ENCODE assay signal across 19 cellular contexts in the genomic region with DNA sequence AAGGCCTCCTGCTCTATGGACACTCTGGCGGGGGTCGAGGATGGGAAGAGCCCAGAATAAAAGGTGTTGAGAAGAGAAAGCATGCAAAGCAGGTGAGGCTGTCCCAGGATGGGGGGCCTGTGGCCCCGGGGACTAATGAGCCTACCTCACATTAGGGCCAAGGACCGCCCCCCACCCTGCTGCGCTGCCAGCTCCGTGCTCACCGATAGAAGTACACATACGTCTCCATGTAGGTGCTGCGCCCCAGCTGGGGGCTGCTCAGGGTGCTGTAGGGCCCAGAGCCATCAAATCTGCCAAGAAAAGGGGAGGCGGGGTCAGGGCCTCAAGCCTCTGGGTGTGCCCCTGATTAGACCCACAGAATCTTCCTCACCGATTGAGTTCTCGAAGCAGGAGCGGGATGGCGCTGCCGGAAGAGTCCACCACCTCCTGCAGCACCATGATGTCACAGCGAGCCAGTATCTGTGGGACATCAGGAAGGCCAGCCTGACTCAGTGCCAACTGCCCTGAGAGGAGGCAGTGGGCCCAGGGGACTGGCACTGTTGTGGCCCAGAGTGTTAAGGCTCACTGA. TPM values are rescaled to one million over a fixed set of nuclear protein-coding genes. Genes with fewer than 3 reads are reported as not detected.
DNase-seq lines count a peak whose midpoint lies in the region; ATAC-seq, FAIRE-seq and TF ChIP-seq lines count a peak whose summit lies in the region.
"Had no signal": no experiment of that assay in that cellular context is flagged by ENCODE, and none has a peak within 500 bp of the region (broad histone marks: within the 10 kb centered on the region; RNA-seq: fewer than 3 reads in every experiment).

No MANE protein-coding gene starts in this region.

- H3K9me3 Mint-ChIP-seq in activated naive CD4-positive, alpha-beta T cell treated with anti-CD3 and anti-CD28 coated beads, Interleukin-2, amount 50 U/mL, for 72 hours, result no peaks in the 10 kb centered on the region
- no peaks in the 10 kb centered on the region for H3K9me3 Mint-ChIP-seq in astrocyte (ENCODE audit: unreplicated experiment)
- H3K9me3 Mint-ChIP-seq in endodermal cell, result peaks cover 67% of the 10 kb centered on the region
- H3K9me3 Mint-ChIP-seq in stimulated activated memory B cell treated with anti-CD40 and anti-IgM and Interleukin-4, amounts not matched to agents 10 μg/mL and 1 μg/mL and 100 μg/mL, for 72 hours, result no peaks in the 10 kb centered on the region

- ATAC-seq in activated naive CD4-positive, alpha-beta T cell treated with anti-CD3 and anti-CD28 coated beads, Interleukin-2, amount 50 U/mL, for 72 hours, result peak in 1 of 2 donors; percentile 15
- no peak for ATAC-seq in stimulated activated memory B cell treated with anti-CD40 and anti-IgM and Interleukin-4, amounts not matched to agents 10 μg/mL and 1 μg/mL and 100 μg/mL, for 72 hours
- no peak for ATAC-seq in HG02852 (IDR thresholded peaks at IDR 0.05; ENCODE audit: unreplicated experiment)
- ATAC-seq in GM18517 (IDR thresholded peaks at IDR 0.05; ENCODE audit: unreplicated experiment), result no peak
- ATAC-seq in GM21786 (IDR thresholded peaks at IDR 0.05; ENCODE audit: unreplicated experiment), result no peak

- TF ChIP-seq CTCF in astrocyte (IDR thresholded peaks at IDR 0.05; ENCODE audit: insufficient read depth, low read depth, low read length) (no peak), endodermal cell (conservative IDR thresholded peaks at IDR 0.05) (no peak)

- 95 to 100% methylated on average over 3 to 16 of the region's 16 CpGs for WGBS in endodermal cell (ENCODE audit: insufficient coverage in 1 of 2, insufficient read length in 1 of 2), 2 experiments

- H3K36me3 ChIP-seq in astrocyte (ENCODE audit: insufficient read depth, low read length) (peaks cover 5% of the 10 kb centered on the region), endodermal cell (ENCODE audit: control insufficient read depth, insufficient read depth, low read length) (peaks cover 11% of the 10 kb centered on the region)

- no peak overlapping the region for H3K4me3 ChIP-seq in astrocyte (ENCODE audit: insufficient read depth, low read depth, low read length)
- no peak overlapping the region for H3K4me3 ChIP-seq in endodermal cell (ENCODE audit: low read length)
- H3K4me3 ChIP-seq: GM23248 had no signal

- FAIRE-seq in astrocyte (lab: Jason Lieb, UNC), result no peak
- FAIRE-seq: G401.6, H1 had no signal

- no peak overlapping the region for H3K4me2 ChIP-seq in astrocyte (ENCODE audit: low read length)

- H2AFZ ChIP-seq in astrocyte (ENCODE audit: low read depth, low read length), result no peak overlapping the region
- H2AFZ ChIP-seq: GM23248 had no signal

- H3K9me3 ChIP-seq in astrocyte (ENCODE audit: insufficient read depth, low read depth, low read length) (no peaks in the 10 kb centered on the region), endodermal cell (ENCODE audit: control insufficient read depth, low read length) (no peaks in the 10 kb centered on the region)

- H3K36me3 Mint-ChIP-seq in activated naive CD4-positive, alpha-beta T cell treated with anti-CD3 and anti-CD28 coated beads, Interleukin-2, amount 50 U/mL, for 72 hours, result peaks cover 5 to 11% of the 10 kb centered on the region in 2 donors
- peaks cover 2% of the 10 kb centered on the region for H3K36me3 Mint-ChIP-seq in astrocyte (ENCODE audit: low read depth, unreplicated experiment)
- peaks cover 12% of the 10 kb centered on the region for H3K36me3 Mint-ChIP-seq in endodermal cell (ENCODE audit: low read depth)
- H3K36me3 Mint-ChIP-seq in stimulated activated memory B cell treated with anti-CD40 and anti-IgM and Interleukin-4, amounts not matched to agents 10 μg/mL and 1 μg/mL and 100 μg/mL, for 72 hours, result peaks cover 10% of the 10 kb centered on the region

- peaks cover 27% of the 10 kb centered on the region for H4K20me1 ChIP-seq in astrocyte (ENCODE audit: insufficient read depth, low read length)

- H3K27me3 ChIP-seq in astrocyte (ENCODE audit: insufficient read depth, low read length) (no peaks in the 10 kb centered on the region), endodermal cell (ENCODE audit: control insufficient read depth, insufficient read depth, low read length, poor library complexity, severe bottlenecking) (no peaks in the 10 kb centered on the region)

- DNase-seq in activated naive CD4-positive, alpha-beta T cell treated with anti-CD3 and anti-CD28 coated beads, Interleukin-2, amount 50 U/mL, for 72 hours (ENCODE audit: low spot score in 2 of 2), result no peak
- no peak for DNase-seq in activated naive CD4-positive, alpha-beta T cell treated with anti-CD3 and anti-CD28 coated beads, Interleukin-2, amount 50 U/mL, for 16 hours
- DNase-seq in astrocyte (ENCODE audit: low read depth), result no peak
- DNase-seq in endodermal cell, result peak; percentile 29
- DNase-seq: C1 segment of cervical spinal cord; Calu3; CD4-positive, alpha-beta memory T cell; COR-L47; DMS53; DMS79 treated with DMSO at 0.1 percent for 48 hours; GM23248; H7; HCEC 1CT had no signal

- H3K9ac ChIP-seq in astrocyte (ENCODE audit: low read length) (no peak overlapping the region), endodermal cell (ENCODE audit: extremely low read depth, low read length, poor library complexity, severe bottlenecking) (no peak overlapping the region)
- H3K9ac ChIP-seq: GM23248 had no signal

- H3K27ac ChIP-seq in astrocyte (ENCODE audit: low read depth, low read length) (no peak overlapping the region), endodermal cell (ENCODE audit: low read depth, low read length) (no peak overlapping the region)
- H3K27ac ChIP-seq: GM23248 had no signal

- H3K79me2 ChIP-seq in astrocyte (ENCODE audit: insufficient read depth, low read length), result peaks cover 20% of the 10 kb centered on the region

- H3K4me1 ChIP-seq in astrocyte (ENCODE audit: insufficient read depth, low read length), result peaks cover 14% of the 10 kb centered on the region
- no peaks in the 10 kb centered on the region for H3K4me1 ChIP-seq in endodermal cell (ENCODE audit: control insufficient read depth, insufficient read depth, low read length)

- no peaks in the 10 kb centered on the region for H3K27me3 Mint-ChIP-seq in astrocyte (ENCODE audit: low read depth, unreplicated experiment)
- H3K27me3 Mint-ChIP-seq in endodermal cell (ENCODE audit: insufficient read depth), result peaks cover 1% of the 10 kb centered on the region
- H3K27me3 Mint-ChIP-seq in stimulated activated memory B cell treated with anti-CD40 and anti-IgM and Interleukin-4, amounts not matched to agents 10 μg/mL and 1 μg/mL and 100 μg/mL, for 72 hours, result no peaks in the 10 kb centered on the region
- H3K27me3 Mint-ChIP-seq: CD4-positive, alpha-beta memory T cell had no signal

- H3K4me3 Mint-ChIP-seq in astrocyte (ENCODE audit: unreplicated experiment), result peak overlapping the region; percentile 27
- no peak overlapping the region for H3K4me3 Mint-ChIP-seq in endodermal cell
- no peak overlapping the region for H3K4me3 Mint-ChIP-seq in stimulated activated memory B cell treated with anti-CD40 and anti-IgM and Interleukin-4, amounts not matched to agents 10 μg/mL and 1 μg/mL and 100 μg/mL, for 72 hours
- H3K4me3 Mint-ChIP-seq: CD4-positive, alpha-beta memory T cell had no signal

- H3K4me1 Mint-ChIP-seq in astrocyte (ENCODE audit: low read depth, unreplicated experiment) (peaks cover 9% of the 10 kb centered on the region), endodermal cell (peaks cover 4% of the 10 kb centered on the region)
- peaks cover 26% of the 10 kb centered on the region for H3K4me1 Mint-ChIP-seq in stimulated activated memory B cell treated with anti-CD40 and anti-IgM and Interleukin-4, amounts not matched to agents 10 μg/mL and 1 μg/mL and 100 μg/mL, for 72 hours

- H3K27ac Mint-ChIP-seq in activated naive CD4-positive, alpha-beta T cell treated with anti-CD3 and anti-CD28 coated beads, Interleukin-2, amount 50 U/mL, for 72 hours, result peak overlapping the region; percentile 35 to 87
- H3K27ac Mint-ChIP-seq in astrocyte (ENCODE audit: unreplicated experiment) (no peak overlapping the region), endodermal cell (no peak overlapping the region)
- peak overlapping the region; percentile 49 for H3K27ac Mint-ChIP-seq in stimulated activated memory B cell treated with anti-CD40 and anti-IgM and Interleukin-4, amounts not matched to agents 10 μg/mL and 1 μg/mL and 100 μg/mL, for 72 hours

RNA-seq across cellular contexts. Expression of a gene that starts 4.3 kb away (rescaled TPM):
- total RNA-seq in activated naive CD4-positive, alpha-beta T cell treated with anti-CD3 and anti-CD28 coated beads, Interleukin-2, amount 50 U/mL, for 72 hours, result 10 to 100 TPM; 14.7 to 20.6 TPM
- total RNA-seq in astrocyte, result 35.1 and 39.1 TPM in 2 replicates
- 10 to 100 TPM; 13.8 to 17.0 TPM for total RNA-seq in endodermal cell
- polyA plus RNA-seq in endodermal cell (2013, experiment 1 of 2), result 13.1 TPM
- 10.9 TPM for polyA plus RNA-seq in endodermal cell (2013, experiment 2 of 2)

RNA-seq across cellular contexts. Expression of a gene that starts 6.5 kb away (rescaled TPM):
- total RNA-seq in activated naive CD4-positive, alpha-beta T cell treated with anti-CD3 and anti-CD28 coated beads, Interleukin-2, amount 50 U/mL, for 72 hours, result 1,000 to 10,000 TPM; 1,357 to 2,520 TPM
- total RNA-seq in astrocyte (1,848 and 1,967 TPM in 2 replicates), endodermal cell (1,000 to 10,000 TPM; 2,142 to 2,551 TPM)
- 2,954 TPM for polyA plus RNA-seq in endodermal cell (2013, experiment 1 of 2)
- 2,652 TPM for polyA plus RNA-seq in endodermal cell (2013, experiment 2 of 2)

RNA-seq across cellular contexts. Expression of a gene that starts 6.6 kb away (rescaled TPM):
- total RNA-seq in activated naive CD4-positive, alpha-beta T cell treated with anti-CD3 and anti-CD28 coated beads, Interleukin-2, amount 50 U/mL, for 72 hours, result 10 to 100 TPM; 24.7 to 62.4 TPM
- total RNA-seq in astrocyte, result 16.6 and 20.7 TPM in 2 replicates
- total RNA-seq in endodermal cell, result 10 to 100 TPM; 32.9 to 62.9 TPM
- polyA plus RNA-seq in endodermal cell (2013, experiment 1 of 2), result 40.6 TPM
- 39.8 TPM for polyA plus RNA-seq in endodermal cell (2013, experiment 2 of 2)

RNA-seq across cellular contexts. Expression of a gene that starts 23.8 kb away (rescaled TPM):
- 10 to 100 TPM; 26.9 to 44.5 TPM for total RNA-seq in activated naive CD4-positive, alpha-beta T cell treated with anti-CD3 and anti-CD28 coated beads, Interleukin-2, amount 50 U/mL, for 72 hours
- 153 and 175 TPM in 2 replicates for total RNA-seq in astrocyte
- 10 to 100 TPM; 61.6 to 66.8 TPM for total RNA-seq in endodermal cell
- 92.5 TPM for polyA plus RNA-seq in endodermal cell (2013, experiment 1 of 2)
- 84.1 TPM for polyA plus RNA-seq in endodermal cell (2013, experiment 2 of 2)

RNA-seq across cellular contexts. Expression of a gene that starts 25.6 kb away (rescaled TPM):
- 10 to 100 TPM; 79.3 to 83.0 TPM for total RNA-seq in activated naive CD4-positive, alpha-beta T cell treated with anti-CD3 and anti-CD28 coated beads, Interleukin-2, amount 50 U/mL, for 72 hours
- total RNA-seq in astrocyte (75.6 and 75.7 TPM in 2 replicates), endodermal cell (10 to 100 TPM; 60.3 to 76.4 TPM)
- 91.0 TPM for polyA plus RNA-seq in endodermal cell (2013, experiment 1 of 2)
- 77.9 TPM for polyA plus RNA-seq in endodermal cell (2013, experiment 2 of 2)

Comparison
In these comparisons a context has a peak if more than half of its experiments do, and no peak if none do; other contexts are left out.
1. H3K27ac Mint-ChIP-seq: peak in activated naive CD4-positive, alpha-beta T cell treated with anti-CD3 and anti-CD28 coated beads, Interleukin-2, amount 50 U/mL, for 72 hours (2 of 2) and stimulated activated memory B cell treated with anti-CD40 and anti-IgM and Interleukin-4, amounts not matched to agents 10 μg/mL and 1 μg/mL and 100 μg/mL, for 72 hours (single experiment); none in astrocyte (single experiment) and endodermal cell (single experiment).